ENCODE assay signal across 15 cellular contexts in the genomic region with DNA sequence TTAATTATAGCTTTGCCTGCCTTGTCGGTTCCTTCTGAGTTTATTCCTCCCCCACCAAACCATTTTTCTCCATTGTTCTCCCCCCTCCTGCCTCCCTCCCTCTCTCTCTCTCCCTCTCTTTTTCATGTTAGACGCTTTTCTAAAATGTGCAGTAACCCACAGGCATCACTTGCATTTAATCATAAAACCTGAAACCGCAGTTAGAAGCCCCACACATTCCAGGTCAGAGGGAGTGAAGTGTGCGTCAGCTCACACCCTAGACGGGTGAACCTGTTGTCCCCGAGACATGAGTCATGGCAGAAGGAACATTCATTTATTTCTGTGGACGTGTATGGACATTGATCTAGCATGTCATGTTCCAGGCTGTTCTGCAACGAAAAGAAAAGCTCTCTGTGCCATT. TPM values are rescaled to one million over a fixed set of nuclear protein-coding genes. Genes with fewer than 3 reads are reported as not detected.
DNase-seq lines count a peak whose midpoint lies in the region; ATAC-seq and TF ChIP-seq lines count a peak whose summit lies in the region.
"Had no signal": no experiment of that assay in that cellular context is flagged by ENCODE, and none has a peak within 500 bp of the region (broad histone marks: within the 10 kb centered on the region; RNA-seq: fewer than 3 reads in every experiment).

No MANE protein-coding gene starts in this region.

- H3K9me3 ChIP-seq in mammary epithelial cell (replicated peaks; ENCODE audit: insufficient read depth, low read length) (peaks cover 2% of the 10 kb centered on the region), testis (no peaks in the 10 kb centered on the region)

- H3K9ac ChIP-seq in mammary epithelial cell (ENCODE audit: insufficient read depth, low read length): peak overlapping the region; percentile 43
- H3K9ac ChIP-seq: parathyroid adenoma had no signal

- DNase-seq in BJ (ENCODE audit: low read depth) (peak; percentile 17), HS-5 (ENCODE audit: low read depth) (peak; percentile 34), mammary epithelial cell (peak; percentile 99), left colon (no peak), NCI-H1694 treated with DMSO at 0.1 percent for 48 hours (lab: John Stamatoyannopoulos, UW) (no peak), testis (no peak)
- DNase-seq: activated CD8-positive, alpha-beta memory T cell treated with anti-CD3 and anti-CD28 coated beads, Interleukin-2, amount 50 U/mL, for 48 hours; activated naive CD8-positive, alpha-beta T cell treated with anti-CD3 and anti-CD28 coated beads, Interleukin-2, amount 10 ng/mL, durations not matched to agents 7 days and 5 days; NCI-H1048; SW 1271 had no signal

- H3K27ac ChIP-seq in mammary epithelial cell (ENCODE audit: insufficient read depth, low read depth, low read length) (peak overlapping the region; percentile 87), testis (no peak overlapping the region)
- H3K27ac ChIP-seq: coronary artery, parathyroid adenoma had no signal

- intact Hi-C loops in mammary epithelial cell (cut with micrococcal nuclease): loop anchor here (1.0 to 2.0 kb wide), 2 partner anchors 23 to 26 kb away; no protein-coding TSS in a partner anchor
- intact Hi-C loops in left colon (cut with DNase I, micrococcal nuclease): no loop called here
- intact Hi-C loops in testis (cut with DNase I; ENCODE audit: low total_unique reads): no loop called here

- POLR2A ChIA-PET in BJ (lab: Charles Lee): no interaction called here

- H3K27me3 ChIP-seq in BJ (ENCODE audit: control insufficient read depth, insufficient read depth, low read length) (peaks cover 27% of the 10 kb centered on the region), mammary epithelial cell (ENCODE audit: insufficient read depth, low read length) (no peaks in the 10 kb centered on the region), testis (peaks cover 4% of the 10 kb centered on the region)

- no peaks in the 10 kb centered on the region for H3K79me2 ChIP-seq in mammary epithelial cell (ENCODE audit: insufficient read depth, low read length)
- H3K79me2 ChIP-seq: parathyroid adenoma had no signal

- WGBS in mammary epithelial cell (ENCODE audit: low coverage, missing lambda C conversion rate): 2% methylated on average over 8 of the region's 8 CpGs
- 56 to 61% methylated on average over 7 to 8 of the region's 8 CpGs for WGBS in testis, 2 donors

- H4K20me1 ChIP-seq in mammary epithelial cell (ENCODE audit: insufficient read depth, low read length): no peaks in the 10 kb centered on the region

- TF ChIP-seq POLR2A in testis (IDR thresholded peaks at IDR 0.05): no peak

- in situ Hi-C loops in mammary epithelial cell (cut with MboI; ENCODE audit: low sequenced_read_pairs in 2 of 2): loop anchor here in 1 of 2 donors (10.0 kb wide), 1 partner anchor 98 kb away; no protein-coding TSS in a partner anchor

- dilution Hi-C loops in mammary epithelial cell (cut with HindIII; ENCODE audit: low sequenced_read_pairs): no loop called here

- peak overlapping the region; percentile 51 for H2AFZ ChIP-seq in mammary epithelial cell (ENCODE audit: low read depth, low read length)
- H2AFZ ChIP-seq: parathyroid adenoma had no signal

- no TSS peak for BruUV-seq in mammary epithelial cell (replicated peaks; lab: Mats Ljungman, UMichigan)

- CTCF ChIA-PET in BJ (lab: Yijun Ruan, JAX) (interaction anchor here (0.6 to 4.2 kb wide), 7 partner anchors 21 to 543 kb away, joined by 3 to 38 read pairs (median 5); no protein-coding TSS in a partner anchor), mammary epithelial cell (lab: Charles Lee; ENCODE audit: low non-redundant PET) (interaction anchor here (0.5 kb wide), 1 partner anchor 120 kb away, joined by 5 read pairs; no protein-coding TSS in a partner anchor)

- peak overlapping the region; percentile 59 for H3K4me2 ChIP-seq in mammary epithelial cell (ENCODE audit: insufficient read depth, low read depth, low read length)

- no peak for TF ChIP-seq CTCF in BJ (IDR thresholded peaks at IDR 0.05; ENCODE audit: insufficient read depth, low read depth, low read length)
- TF ChIP-seq CTCF in mammary epithelial cell (conservative IDR thresholded peaks at IDR 0.05 in 1 of 2, IDR thresholded peaks at IDR 0.05 in 1 of 2; ENCODE audit: extremely low read depth in 1 of 2, insufficient read depth in 1 of 2, low read depth in 1 of 2, low read length in 2 of 2): no peak
- no peak for TF ChIP-seq CTCF in testis (IDR thresholded peaks at IDR 0.05)

- H3K4me1 ChIP-seq in mammary epithelial cell (ENCODE audit: insufficient read depth, low read length) (peaks cover 27% of the 10 kb centered on the region), testis (no peaks in the 10 kb centered on the region)
- H3K4me1 ChIP-seq: parathyroid adenoma had no signal

- H3K36me3 ChIP-seq in BJ (ENCODE audit: control insufficient read depth, insufficient read depth, low read length) (no peaks in the 10 kb centered on the region), mammary epithelial cell (ENCODE audit: insufficient read depth, low read length) (no peaks in the 10 kb centered on the region), testis (ENCODE audit: low read depth, missing control alignments) (no peaks in the 10 kb centered on the region)

- H3K4me3 ChIP-seq in BJ (ENCODE audit: low read depth, low read length) (no peak overlapping the region), mammary epithelial cell (replicated peaks in 1 of 3; ENCODE audit: insufficient read depth in 1 of 3, low read depth in 2 of 3, low read length in 3 of 3) (no peak overlapping the region), testis (no peak overlapping the region)
- H3K4me3 ChIP-seq: coronary artery had no signal

- ATAC-seq in left colon (peak; percentile 31), GM21360 (IDR thresholded peaks at IDR 0.05; ENCODE audit: unreplicated experiment) (no peak), HG03439 (IDR thresholded peaks at IDR 0.05; ENCODE audit: unreplicated experiment) (no peak)

RNA-seq across cellular contexts. Expression of a gene that starts 19.9 kb away (rescaled TPM):
- polyA plus RNA-seq in BJ (2011; rRNA removed) (not detected in 2 replicates), mammary epithelial cell (0.01 TPM), testis (ENCODE audit: insufficient read depth, low read depth, low replicate concordance) (0.13 TPM)
- polyA minus RNA-seq in BJ (2011; rRNA and poly(A)+ RNA removed): not detected in 2 replicates
- total RNA-seq in mammary epithelial cell (under 1 TPM in 1 of 2 donors, not detected in 1; 0.09 TPM), left colon (not detected), testis (under 1 TPM; 0.25 to 0.39 TPM)
- not detected for polyA minus RNA-seq in mammary epithelial cell
- total RNA-seq: activated naive CD8-positive, alpha-beta T cell treated with anti-CD3 and anti-CD28 coated beads, Interleukin-2, amount 10 ng/mL, durations not matched to agents 7 days and 5 days; mesothelial cell of epicardium had no signal

RNA-seq across cellular contexts. Expression of a gene that starts 38.9 kb away (rescaled TPM):
- 2.7 and 4.6 TPM in 2 replicates for polyA plus RNA-seq in BJ (2011; rRNA removed)
- 2.9 and 3.9 TPM in 2 replicates for polyA minus RNA-seq in BJ (2011; rRNA and poly(A)+ RNA removed)
- 1 to 10 TPM; 1.0 to 2.7 TPM for total RNA-seq in mammary epithelial cell
- polyA plus RNA-seq in mammary epithelial cell: 5.3 TPM
- 10.5 TPM for polyA minus RNA-seq in mammary epithelial cell
- under 1 TPM; 0.52 to 0.84 TPM for total RNA-seq in left colon
- 10 to 100 TPM; 33.2 to 38.0 TPM for total RNA-seq in testis
- 84.2 TPM for polyA plus RNA-seq in testis (ENCODE audit: insufficient read depth, low read depth, low replicate concordance)

Comparison
In these comparisons a context has a peak if more than half of its experiments do, and no peak if none do; other contexts are left out.
1. DNase-seq: peak in BJ (single experiment), HS-5 (single experiment) and mammary epithelial cell (single experiment); none in left colon (0 of 2), NCI-H1694 treated with DMSO at 0.1 percent for 48 hours (single experiment) and testis (single experiment).
2. RNA of a gene that starts 38.9 kb away (total RNA-seq): 33.2 to 38.0 TPM in testis; 1.0 to 2.7 TPM in mammary epithelial cell and 0.52 to 0.84 TPM in left colon; every median in the first group is over 4 times any median in the second.